ENCODE assay signal across 27 cellular contexts in the genomic region with DNA sequence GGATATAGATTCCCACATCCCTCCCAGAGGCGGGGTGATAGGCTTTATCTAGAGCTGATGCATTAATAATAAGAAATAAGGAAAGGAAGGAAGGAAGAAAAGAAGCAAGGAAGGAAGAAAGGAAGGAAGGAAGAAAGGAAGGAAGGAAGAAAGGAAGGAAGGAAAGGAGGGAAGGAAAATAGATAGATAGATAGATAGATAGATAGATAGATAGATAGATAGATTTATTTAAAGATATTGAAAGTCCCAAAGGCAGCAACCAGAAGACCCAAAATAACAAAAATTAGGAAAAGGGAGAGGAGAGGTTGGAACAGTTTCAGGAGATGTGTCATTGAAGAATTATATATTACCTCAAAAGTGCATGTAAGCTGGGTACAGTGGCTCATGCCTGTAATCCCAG. TPM values are rescaled to one million over a fixed set of nuclear protein-coding genes. Genes with fewer than 3 reads are reported as not detected.
"Had no signal": no experiment of that assay in that cellular context is flagged by ENCODE, and none has a peak within 500 bp of the region (broad histone marks: within the 10 kb centered on the region; RNA-seq: fewer than 3 reads in every experiment).

No MANE protein-coding gene starts in this region.

- H3K36me3 ChIP-seq: SJCRH30 had no signal

- H3K4me2 ChIP-seq: PC-9 had no signal

- FAIRE-seq: RCC 7860 had no signal

- ATAC-seq: Panc1, Right ventricle myocardium inferior, SK-N-SH treated with all-trans-retinoic acid at 6 μM for 48 hours had no signal

- H3K9me3 ChIP-seq: SJCRH30 had no signal

- H3K4me3 ChIP-seq: PC-9, SJCRH30, SK-N-MC had no signal

- H2AFZ ChIP-seq: PC-9 had no signal

- DNase-seq: Karpas-422, MM.1S, MV-4-11, NCI-H1105, NCI-H1417 treated with DMSO at 0.1 percent for 48 hours, NCI-H1436 treated with DMSO at 0.1 percent for 48 hours, NCI-H1694 treated with DMSO at 0.1 percent for 48 hours, NCI-H2171 treated with DMSO at 0.1 percent for 48 hours, NCI-H2227 treated with DMSO at 0.1 percent for 48 hours, NCI-H446, NCI-H524 treated with DMSO at 0.1 percent for 48 hours, NCI-H526 treated with DMSO at 0.1 percent for 48 hours, PC-9, SHP77, SIG-M5, SJCRH30 had no signal

- H3K27ac ChIP-seq: PC-9, RWPE1, SJCRH30, SK-N-MC had no signal

RNA-seq across cellular contexts. Expression of a gene that starts 12.2 kb away (rescaled TPM):
- total RNA-seq: LHCN-M2, MCF 10A, OCI-LY7, SK-MEL-5 had no signal

RNA-seq across cellular contexts. Expression of a gene that starts 47.7 kb away (rescaled TPM):
- total RNA-seq: NCI-H460, OCI-LY7, PC-9, SJCRH30 had no signal
